In genomic region chr4:109703664-109704351, GRCh38 we compare ENCODE assay signal across 7 cellular contexts. TPM values are rescaled to one million over a fixed set of nuclear protein-coding genes. Genes with fewer than 3 reads are reported as not detected.
DNase-seq lines count a peak whose midpoint lies in the region; ATAC-seq and TF ChIP-seq lines count a peak whose summit lies in the region.

No MANE protein-coding gene starts in this region.

- H3K9ac ChIP-seq in endodermal cell (ENCODE audit: extremely low read depth, low read length, poor library complexity, severe bottlenecking), result peak overlapping the region; percentile 82

- TF ChIP-seq CTCF in Panc1 (IDR thresholded peaks at IDR 0.05), result no peak
- TF ChIP-seq CTCF in endodermal cell (conservative IDR thresholded peaks at IDR 0.05), result no peak
- no peak for TF ChIP-seq CTCF in omental fat pad (IDR thresholded peaks at IDR 0.05)

- H3K36me3 ChIP-seq in Panc1 (ENCODE audit: control insufficient read depth, insufficient read depth, low read length), result no peaks in the 10 kb centered on the region
- H3K36me3 ChIP-seq in endodermal cell (ENCODE audit: control insufficient read depth, insufficient read depth, low read length), result peaks cover 12% of the 10 kb centered on the region

- CTCF ChIA-PET in Panc1 (lab: Charles Lee), result no interaction called here

- ATAC-seq in Panc1, result no peak; the same call in 1 of the 2 replicates
- no peak for ATAC-seq in natural killer cell treated with Interleukin-12 subunit alpha and Interleukin-12 subunit beta and Interleukin-15 and Interleukin-18, amount 100 ng/mL, for 72 hours
- ATAC-seq in omental fat pad (ENCODE audit: low FRiP score), result no peak

- 23 to 49% methylated on average over 5 to 11 of the region's 11 CpGs for WGBS in endodermal cell (ENCODE audit: insufficient coverage in 1 of 2, insufficient read length in 1 of 2), 2 experiments

- BruUV-seq in Panc1 (replicated peaks; lab: Mats Ljungman, UMichigan), result no TSS peak

- H3K27ac Mint-ChIP-seq in endodermal cell, result no peak overlapping the region
- H3K27ac Mint-ChIP-seq in natural killer cell treated with Interleukin-12 subunit alpha and Interleukin-12 subunit beta and Interleukin-15 and Interleukin-18, amount 100 ng/mL, for 72 hours, result peak overlapping the region; percentile 79 to 85

- peaks cover 24% of the 10 kb centered on the region for H3K27me3 Mint-ChIP-seq in endodermal cell (ENCODE audit: insufficient read depth)
- no peaks in the 10 kb centered on the region for H3K27me3 Mint-ChIP-seq in natural killer cell treated with Interleukin-12 subunit alpha and Interleukin-12 subunit beta and Interleukin-15 and Interleukin-18, amount 100 ng/mL, for 72 hours

- intact Hi-C loops in Panc1 (cut with micrococcal nuclease; ENCODE audit: unreplicated experiment), result loop anchor here (5.0 to 10.0 kb wide), 2 partner anchors 98 to 139 kb away; partner anchors contain the start of genes CFI and MCUB

- H3K36me3 Mint-ChIP-seq in endodermal cell (ENCODE audit: low read depth), result peaks cover 5% of the 10 kb centered on the region
- H3K36me3 Mint-ChIP-seq in natural killer cell treated with Interleukin-12 subunit alpha and Interleukin-12 subunit beta and Interleukin-15 and Interleukin-18, amount 100 ng/mL, for 72 hours, result no peaks in the 10 kb centered on the region

- H3K4me1 ChIP-seq in Panc1 (ENCODE audit: control insufficient read depth, insufficient read depth, low read length) (peaks cover 13% of the 10 kb centered on the region), endodermal cell (ENCODE audit: control insufficient read depth, insufficient read depth, low read length) (no peaks in the 10 kb centered on the region)

- H3K4me3 ChIP-seq in Panc1 (ENCODE audit: low read depth in 2 of 2, low read length in 2 of 2) (peak overlapping the region; percentile 67 to 76), endodermal cell (ENCODE audit: low read length) (peak overlapping the region; percentile 88)

- DNase-seq in HCEC 1CT (peak; percentile 2), Panc1 (ENCODE audit: low read depth, low spot score) (no peak), endodermal cell (no peak), omental fat pad (ENCODE audit: low spot score) (no peak), hippocampal formation (lab: John Stamatoyannopoulos, UW) (no peak), kidney glomerular epithelial cell (lab: John Stamatoyannopoulos, UW) (no peak)
- DNase-seq in natural killer cell treated with Interleukin-12 subunit alpha and Interleukin-12 subunit beta and Interleukin-15 and Interleukin-18, amount 100 ng/mL, for 72 hours (ENCODE audit: low spot score), result no peak

- POLR2A ChIA-PET in Panc1 (lab: Charles Lee), result no interaction called here

- H3K27me3 ChIP-seq in Panc1 (ENCODE audit: control insufficient read depth, insufficient read depth, low read length) (no peaks in the 10 kb centered on the region), endodermal cell (ENCODE audit: control insufficient read depth, insufficient read depth, low read length, poor library complexity, severe bottlenecking) (peaks cover 19% of the 10 kb centered on the region)

- H3K4me3 Mint-ChIP-seq in endodermal cell, result peak overlapping the region; percentile 82
- H3K4me3 Mint-ChIP-seq in natural killer cell treated with Interleukin-12 subunit alpha and Interleukin-12 subunit beta and Interleukin-15 and Interleukin-18, amount 100 ng/mL, for 72 hours, result peak overlapping the region; percentile 96

- in situ Hi-C loops in Panc1 (cut with HindIII; ENCODE audit: low pct_unique_long_range_greater_than_20kb, low sequenced_read_pairs), result no loop called here

- H3K27ac ChIP-seq in Panc1 (ENCODE audit: low read length), result peak overlapping the region; percentile 70
- no peak overlapping the region for H3K27ac ChIP-seq in endodermal cell (ENCODE audit: low read depth, low read length)

- no peaks in the 10 kb centered on the region for H3K9me3 ChIP-seq in Panc1 (ENCODE audit: control insufficient read depth, insufficient read depth, low read depth, low read length)
- no peaks in the 10 kb centered on the region for H3K9me3 ChIP-seq in endodermal cell (ENCODE audit: control insufficient read depth, low read length)

- H3K9me3 Mint-ChIP-seq in endodermal cell, result no peaks in the 10 kb centered on the region
- no peaks in the 10 kb centered on the region for H3K9me3 Mint-ChIP-seq in natural killer cell treated with Interleukin-12 subunit alpha and Interleukin-12 subunit beta and Interleukin-15 and Interleukin-18, amount 100 ng/mL, for 72 hours

- peaks cover 27% of the 10 kb centered on the region for H3K4me1 Mint-ChIP-seq in endodermal cell
- H3K4me1 Mint-ChIP-seq in natural killer cell treated with Interleukin-12 subunit alpha and Interleukin-12 subunit beta and Interleukin-15 and Interleukin-18, amount 100 ng/mL, for 72 hours (ENCODE audit: low read depth in 2 of 2), result peaks cover 20 to 22% of the 10 kb centered on the region in 2 donors

RNA-seq across cellular contexts. Expression of gene CASP6, which starts 0.6 kb away (rescaled TPM):
- total RNA-seq in Panc1 (2021; ENCODE audit: unreplicated experiment), result 15.2 TPM
- 14.1 TPM for polyA plus RNA-seq in Panc1 (2012; ENCODE audit: insufficient read length)
- total RNA-seq in endodermal cell, result 10 to 100 TPM; 20.9 to 21.8 TPM
- 28.9 TPM for polyA plus RNA-seq in endodermal cell (2013, experiment 1 of 2)
- polyA plus RNA-seq in endodermal cell (2013, experiment 2 of 2), result 30.3 TPM
- 1 to 10 TPM; 5.3 to 7.4 TPM for total RNA-seq in natural killer cell treated with Interleukin-12 subunit alpha and Interleukin-12 subunit beta and Interleukin-15 and Interleukin-18, amount 100 ng/mL, for 72 hours
- 10 to 100 TPM in 3 of 4 donors, 1 to 10 TPM in 1; 9.4 to 24.8 (median 15.7) TPM for total RNA-seq in omental fat pad

RNA-seq across cellular contexts. Expression of gene PLA2G12A, which starts 26.1 kb away (rescaled TPM):
- total RNA-seq in Panc1 (2021; ENCODE audit: unreplicated experiment), result 20.7 TPM
- polyA plus RNA-seq in Panc1 (2012; ENCODE audit: insufficient read length), result 12.7 TPM
- 10 to 100 TPM; 38.5 to 60.9 TPM for total RNA-seq in endodermal cell
- polyA plus RNA-seq in endodermal cell (2013, experiment 1 of 2), result 42.0 TPM
- 26.3 TPM for polyA plus RNA-seq in endodermal cell (2013, experiment 2 of 2)
- total RNA-seq in natural killer cell treated with Interleukin-12 subunit alpha and Interleukin-12 subunit beta and Interleukin-15 and Interleukin-18, amount 100 ng/mL, for 72 hours, result 10 to 100 TPM; 11.9 to 14.4 TPM
- 10 to 100 TPM; 20.4 to 72.7 (median 22.6) TPM for total RNA-seq in omental fat pad
